Comparison of ENCODE assay signal across 1 cellular context in genomic region chr17:31877911-31878702, GRCh38.
TF ChIP-seq lines count a peak whose summit lies in the region.

No MANE protein-coding gene starts in this region.

TF ChIP-seq in HepG2, 621 proteins besides CTCF, POLR2A, EP300 and RAD21:
- TF ChIP-seq GABPA (IDR thresholded peaks at IDR 0.05; ENCODE audit: low read depth, low read length) = no peak
- TF ChIP-seq GABPA (CRISPR knock-in tag; IDR thresholded peaks at IDR 0.05; ENCODE audit: low read depth) = no peak
- no peak for TF ChIP-seq THAP8 (CRISPR knock-in tag; IDR thresholded peaks at IDR 0.05; ENCODE audit: borderline replicate concordance)
- TF ChIP-seq PAWR (CRISPR knock-in tag; IDR thresholded peaks at IDR 0.05; ENCODE audit: borderline replicate concordance) = no peak
- no peak for TF ChIP-seq TEF (CRISPR knock-in tag; IDR thresholded peaks at IDR 0.05)
- TF ChIP-seq GPBP1L1 (CRISPR knock-in tag; IDR thresholded peaks at IDR 0.05) = no peak
- no peak for TF ChIP-seq GMEB2 (CRISPR knock-in tag; IDR thresholded peaks at IDR 0.05; ENCODE audit: low read depth)
- TF ChIP-seq FOXP4 (CRISPR knock-in tag; IDR thresholded peaks at IDR 0.05) = no peak
- TF ChIP-seq RBAK (CRISPR knock-in tag; IDR thresholded peaks at IDR 0.05) = no peak
- TF ChIP-seq ZFP90 (CRISPR knock-in tag; IDR thresholded peaks at IDR 0.05; ENCODE audit: borderline replicate concordance) = no peak
- TF ChIP-seq MEIS1 (CRISPR knock-in tag; IDR thresholded peaks at IDR 0.05; ENCODE audit: borderline replicate concordance) = no peak
- no peak for TF ChIP-seq ZMYM2 (CRISPR knock-in tag; IDR thresholded peaks at IDR 0.05)
- TF ChIP-seq E2F1 (CRISPR knock-in tag; IDR thresholded peaks at IDR 0.05) = no peak
- TF ChIP-seq PREB (CRISPR knock-in tag; IDR thresholded peaks at IDR 0.05) = no peak
